Comparison of ENCODE assay signal across 24 cellular contexts in the genomic region with DNA sequence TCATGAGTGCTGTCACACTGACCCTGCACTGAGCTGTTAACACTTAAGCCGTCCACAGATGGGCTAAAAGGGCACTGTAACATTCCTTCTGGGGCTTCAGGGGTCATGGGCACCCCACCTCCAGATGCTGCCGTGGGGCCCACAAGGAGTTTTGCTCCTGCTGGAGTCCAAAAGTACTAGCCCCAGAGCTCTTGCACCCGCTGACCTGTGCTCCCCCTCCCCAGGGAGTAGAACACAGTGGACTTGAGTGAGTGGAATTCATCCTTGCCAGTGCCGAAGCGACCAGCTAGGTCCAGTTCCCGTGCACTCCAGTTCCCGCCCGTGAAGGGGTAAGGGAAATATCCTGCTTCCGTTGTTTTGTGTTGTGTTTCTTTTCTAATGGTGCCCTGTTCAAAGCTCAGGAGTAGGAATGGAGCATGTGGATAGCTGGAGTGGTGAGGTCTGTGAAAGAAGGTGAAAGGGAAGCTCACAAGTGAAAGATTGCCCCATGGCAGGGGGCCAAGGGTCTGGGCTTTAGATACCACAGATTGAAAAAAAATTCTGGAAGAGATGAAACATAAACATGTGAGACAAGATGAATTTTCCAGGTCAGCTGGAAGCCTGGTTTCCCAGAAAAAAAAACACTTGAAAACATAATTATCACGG. TPM values are rescaled to one million over a fixed set of nuclear protein-coding genes. Genes with fewer than 3 reads are reported as not detected.
DNase-seq lines count a peak whose midpoint lies in the region; ATAC-seq and TF ChIP-seq lines count a peak whose summit lies in the region.
"Had no signal": no experiment of that assay in that cellular context is flagged by ENCODE, and none has a peak within 500 bp of the region (broad histone marks: within the 10 kb centered on the region; RNA-seq: fewer than 3 reads in every experiment).

No MANE protein-coding gene starts in this region.

- TF ChIP-seq POLR2A in uterus (IDR thresholded peaks at IDR 0.05) (no peak), body of pancreas (IDR thresholded peaks at IDR 0.05) (no peak)

- no peak overlapping the region for H3K4me3 ChIP-seq in uterus
- no peak overlapping the region for H3K4me3 ChIP-seq in body of pancreas
- H3K4me3 ChIP-seq: PC-9 had no signal

- H3K4me1 Mint-ChIP-seq in stimulated activated naive CD8-positive, alpha-beta T cell treated with anti-CD3 and anti-CD28 coated beads, Interleukin-15, amount 100 ng/mL, for 72 hours: no peaks in the 10 kb centered on the region
- peaks cover 41% of the 10 kb centered on the region for H3K4me1 Mint-ChIP-seq in mesothelial cell of epicardium

- H3K27me3 Mint-ChIP-seq in stimulated activated naive CD8-positive, alpha-beta T cell treated with anti-CD3 and anti-CD28 coated beads, Interleukin-15, amount 100 ng/mL, for 72 hours: peaks cover 2% of the 10 kb centered on the region
- no peaks in the 10 kb centered on the region for H3K27me3 Mint-ChIP-seq in mesothelial cell of epicardium (ENCODE audit: low read depth)

- 80 to 85% methylated on average over 8 to 10 of the region's 10 CpGs for WGBS in body of pancreas, 2 donors

- intact Hi-C loops in uterus (cut with DNase I; ENCODE audit: low total_unique reads): no loop called here
- intact Hi-C loops in body of pancreas (cut with DNase I): no loop called here

- H3K27ac ChIP-seq in uterus: peak overlapping the region; percentile 18 to 52
- H3K27ac ChIP-seq in body of pancreas: no peak overlapping the region
- H3K27ac ChIP-seq: PC-9 had no signal

- TF ChIP-seq CTCF in mesothelial cell of epicardium (IDR thresholded peaks at IDR 0.05; ENCODE audit: unreplicated experiment): no peak
- TF ChIP-seq CTCF in uterus (IDR thresholded peaks at IDR 0.05): no peak
- no peak for TF ChIP-seq CTCF in body of pancreas (IDR thresholded peaks at IDR 0.05)

- DNase-seq in NCI-H1105 treated with DMSO at 0.1 percent for 48 hours (lab: John Stamatoyannopoulos, UW) (peak; percentile 49), NCI-H1105 (lab: John Stamatoyannopoulos, UW) (no peak), mesothelial cell of epicardium (ENCODE audit: low spot score in 2 of 2, unreplicated experiment in 2 of 2) (no peak), uterus (no peak), NCI-H2107 treated with DMSO at 0.1 percent for 48 hours (lab: John Stamatoyannopoulos, UW; ENCODE audit: unreplicated experiment) (no peak), body of pancreas (no peak)
- no peak for DNase-seq in stimulated activated naive CD8-positive, alpha-beta T cell treated with anti-CD3 and anti-CD28 coated beads, Interleukin-15, amount 100 ng/mL, for 72 hours
- no peak for DNase-seq in stimulated activated naive CD8-positive, alpha-beta T cell treated with anti-CD3 and anti-CD28 coated beads, Interleukin-15, Interleukin-2, amounts not matched to agents 100 U/mL and 50 U/mL, for 24 hours
- DNase-seq: 8988T; AML-193; C1 segment of cervical spinal cord; CD8-positive, alpha-beta T cell; EL; GF-D8; GOT3; KG1; NCI-H1417; NCI-H187; NCI-H2227 treated with DMSO at 0.1 percent for 48 hours; NCI-H510A; NCI-H748 treated with DMSO at 0.1 percent for 48 hours; PC-9; RPMI8226; SHP77 treated with DMSO at 0.1 percent for 48 hours had no signal

- H3K27ac Mint-ChIP-seq in stimulated activated naive CD8-positive, alpha-beta T cell treated with anti-CD3 and anti-CD28 coated beads, Interleukin-15, amount 100 ng/mL, for 72 hours: peak overlapping the region in 1 of 2 donors; percentile 31
- H3K27ac Mint-ChIP-seq in mesothelial cell of epicardium: peak overlapping the region; percentile 18
- H3K27ac Mint-ChIP-seq: CD8-positive, alpha-beta T cell had no signal

- ATAC-seq in stimulated activated naive CD8-positive, alpha-beta T cell treated with anti-CD3 and anti-CD28 coated beads, Interleukin-15, amount 100 ng/mL, for 72 hours: peak; percentile 44
- no peak for ATAC-seq in stimulated activated naive CD8-positive, alpha-beta T cell treated with anti-CD3 and anti-CD28 coated beads, Interleukin-15, Interleukin-2, amounts not matched to agents 100 U/mL and 50 U/mL, for 24 hours
- no peak for ATAC-seq in body of pancreas
- ATAC-seq: CD8-positive, alpha-beta T cell had no signal

- no peaks in the 10 kb centered on the region for H3K9me3 Mint-ChIP-seq in stimulated activated naive CD8-positive, alpha-beta T cell treated with anti-CD3 and anti-CD28 coated beads, Interleukin-15, amount 100 ng/mL, for 72 hours
- no peaks in the 10 kb centered on the region for H3K9me3 Mint-ChIP-seq in mesothelial cell of epicardium
- H3K9me3 Mint-ChIP-seq: CD8-positive, alpha-beta T cell had no signal

- H3K36me3 Mint-ChIP-seq in mesothelial cell of epicardium: no peaks in the 10 kb centered on the region
- H3K36me3 Mint-ChIP-seq: CD8-positive, alpha-beta T cell had no signal

- no peak overlapping the region for H3K4me3 Mint-ChIP-seq in stimulated activated naive CD8-positive, alpha-beta T cell treated with anti-CD3 and anti-CD28 coated beads, Interleukin-15, amount 100 ng/mL, for 72 hours
- no peak overlapping the region for H3K4me3 Mint-ChIP-seq in mesothelial cell of epicardium
- H3K4me3 Mint-ChIP-seq: CD8-positive, alpha-beta T cell had no signal

- H3K36me3 ChIP-seq in uterus (no peaks in the 10 kb centered on the region), body of pancreas (replicated peaks in 1 of 2; ENCODE audit: insufficient read depth in 1 of 2, low read depth in 2 of 2) (no peaks in the 10 kb centered on the region)

- H3K9me3 ChIP-seq in uterus: no peaks in the 10 kb centered on the region
- H3K9me3 ChIP-seq in body of pancreas: no peaks in the 10 kb centered on the region

- H3K4me1 ChIP-seq in uterus: no peaks in the 10 kb centered on the region
- no peaks in the 10 kb centered on the region for H3K4me1 ChIP-seq in body of pancreas

- H3K27me3 ChIP-seq in uterus: no peaks in the 10 kb centered on the region
- H3K27me3 ChIP-seq in body of pancreas: no peaks in the 10 kb centered on the region

RNA-seq across cellular contexts. Expression of gene SLCO2A1, which starts 36.7 kb away (rescaled TPM):
- total RNA-seq in mesothelial cell of epicardium (20.5 to 25.5 TPM (median 24.1 TPM) in 3 replicates), uterus (100 to 1,000 TPM in 2 of 4 donors, 10 to 100 TPM in 1, 1 to 10 TPM in 1; 3.0 to 168 (median 79.6) TPM), body of pancreas (10 to 100 TPM in 1 of 2 donors, 1 to 10 TPM in 1; 7.0 to 17.5 TPM)
- total RNA-seq: CD8-positive, alpha-beta T cell had no signal

Comparison
In these comparisons a context has a peak if more than half of its experiments do, and no peak if none do; other contexts are left out.
1. H3K27ac ChIP-seq: peak in uterus (2 of 2); none in body of pancreas (0 of 4).